ENCODE assay signal across 8 cellular contexts in genomic region chr13:30113983-30114491, GRCh38.
A peak's percentile ranks its signal among the peaks of the same experiment; 100 is the strongest.
DNase-seq lines count a peak whose midpoint lies in the region; ATAC-seq and TF ChIP-seq lines count a peak whose summit lies in the region.

No MANE protein-coding gene starts in this region.

- no peaks in the 10 kb centered on the region for H3K36me3 Mint-ChIP-seq in progenitor cell of endocrine pancreas (ENCODE audit: insufficient read depth)

- peak overlapping the region; percentile 93 for H3K27ac Mint-ChIP-seq in progenitor cell of endocrine pancreas

- TF ChIP-seq EP300 in esophagus muscularis mucosa (IDR thresholded peaks at IDR 0.05): no peak

- 78% methylated on average over 14 of the region's 14 CpGs for WGBS in esophagus muscularis mucosa

- peak overlapping the region; percentile 54 to 83 (median 72) for H3K4me3 ChIP-seq in Peyer's patch
- peak overlapping the region; percentile 67 to 78 (median 72) for H3K4me3 ChIP-seq in esophagus muscularis mucosa

- H3K27me3 ChIP-seq in Peyer's patch (no peaks in the 10 kb centered on the region), esophagus muscularis mucosa (no peaks in the 10 kb centered on the region)

- no peaks in the 10 kb centered on the region for H3K9me3 ChIP-seq in Peyer's patch
- no peaks in the 10 kb centered on the region for H3K9me3 ChIP-seq in esophagus muscularis mucosa

- peak overlapping the region; percentile 84 for H3K4me3 Mint-ChIP-seq in progenitor cell of endocrine pancreas (ENCODE audit: low read depth)

- intact Hi-C loops in esophagus muscularis mucosa (cut with DNase I): loop anchor here (2.0 to 10.0 kb wide), 5 partner anchors 192 to 605 kb away; partner anchors contain the start of gene SLC7A1

- ATAC-seq in HG03025 (IDR thresholded peaks at IDR 0.05; ENCODE audit: low FRiP score, unreplicated experiment) (no peak), HG03378 (IDR thresholded peaks at IDR 0.05; ENCODE audit: unreplicated experiment) (no peak)

- no peak for TF ChIP-seq POLR2A in Peyer's patch (IDR thresholded peaks at IDR 0.05)
- no peak for TF ChIP-seq POLR2A in esophagus muscularis mucosa (IDR thresholded peaks at IDR 0.05; ENCODE audit: low read depth)

- H3K4me1 ChIP-seq in Peyer's patch (peaks cover 0 to 17% (median 8%) of the 10 kb centered on the region in 4 donors), esophagus muscularis mucosa (peaks cover 22 to 46% (median 41%) of the 10 kb centered on the region in 4 donors)

- H3K4me1 Mint-ChIP-seq in progenitor cell of endocrine pancreas (ENCODE audit: low read depth): peaks cover 47% of the 10 kb centered on the region

- H3K27ac ChIP-seq in Peyer's patch (peak overlapping the region; percentile 61 to 92 (median 78)), esophagus muscularis mucosa (replicated peaks in 1 of 4) (peak overlapping the region; percentile 31 to 73 (median 59))

- peaks cover 9% of the 10 kb centered on the region for H3K27me3 Mint-ChIP-seq in progenitor cell of endocrine pancreas

- DNase-seq in Daoy (ENCODE audit: low read depth): peak; percentile 41
- DNase-seq in Peyer's patch: peak in 2 of 3 donors; percentile 50 to 60
- no peak for DNase-seq in esophagus muscularis mucosa (ENCODE audit: extremely low spot score)
- no peak for DNase-seq in progenitor cell of endocrine pancreas (ENCODE audit: low spot score, unreplicated experiment)
- DNase-seq in RKO (ENCODE audit: low spot score): no peak
- no peak for DNase-seq in DMS 273 (lab: John Stamatoyannopoulos, UW; ENCODE audit: unreplicated experiment)

- no peaks in the 10 kb centered on the region for H3K9me3 Mint-ChIP-seq in progenitor cell of endocrine pancreas (ENCODE audit: low read depth)

- H3K36me3 ChIP-seq in Peyer's patch (no peaks in the 10 kb centered on the region), esophagus muscularis mucosa (no peaks in the 10 kb centered on the region)

- TF ChIP-seq CTCF in Peyer's patch (IDR thresholded peaks at IDR 0.05): no peak
- no peak for TF ChIP-seq CTCF in esophagus muscularis mucosa (IDR thresholded peaks at IDR 0.05)
- no peak for TF ChIP-seq CTCF in progenitor cell of endocrine pancreas (IDR thresholded peaks at IDR 0.05; ENCODE audit: unreplicated experiment)

Comparison
In these comparisons a context has a peak if more than half of its experiments do, and no peak if none do; other contexts are left out.
1. DNase-seq: peak in Daoy (single experiment) and Peyer's patch (2 of 3); none in esophagus muscularis mucosa (single experiment), progenitor cell of endocrine pancreas (single experiment), RKO (single experiment) and DMS 273 (single experiment).